Comparison of ENCODE assay signal across 1 cellular context in genomic region chr19:47891923-47892666, GRCh38.
TF ChIP-seq lines count a peak whose summit lies in the region.

No MANE protein-coding gene starts in this region.

TF ChIP-seq in K562, 482 proteins besides CTCF, POLR2A, EP300 and RAD21 (continued from another document):
- TF ChIP-seq, protein P1, sequence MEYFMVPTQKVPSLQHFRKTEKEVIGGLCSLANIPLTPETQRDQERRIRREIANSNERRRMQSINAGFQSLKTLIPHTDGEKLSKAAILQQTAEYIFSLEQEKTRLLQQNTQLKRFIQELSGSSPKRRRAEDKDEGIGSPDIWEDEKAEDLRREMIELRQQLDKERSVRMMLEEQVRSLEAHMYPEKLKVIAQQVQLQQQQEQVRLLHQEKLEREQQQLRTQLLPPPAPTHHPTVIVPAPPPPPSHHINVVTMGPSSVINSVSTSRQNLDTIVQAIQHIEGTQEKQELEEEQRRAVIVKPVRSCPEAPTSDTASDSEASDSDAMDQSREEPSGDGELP (CRISPR knock-in tag; IDR thresholded peaks at IDR 0.05; ENCODE audit: borderline replicate concordance): peak; percentile 60
- no peak; the same call in 1 of the 2 replicates for TF ChIP-seq EGR1 (conservative IDR thresholded peaks at IDR 0.05)
- TF ChIP-seq ARHGAP35 (IDR thresholded peaks at IDR 0.05; ENCODE audit: partially characterized antibody): no peak
- TF ChIP-seq TRIM28 (IDR thresholded peaks at IDR 0.05): peak; percentile 93
- TF ChIP-seq NONO (IDR thresholded peaks at IDR 0.05; ENCODE audit: low read depth in 2 of 2, low read length in 1 of 2): peak in 1 of 2 experiments; percentile 65; a peak in 1 of 4 replicates
- no peak for TF ChIP-seq SRSF3 (IDR thresholded peaks at IDR 0.05; ENCODE audit: insufficient read depth, low read length)
- peak; percentile 43; the same call in 1 of the 2 replicates for TF ChIP-seq PHF8 (IDR thresholded peaks at IDR 0.05; ENCODE audit: borderline replicate concordance, low read length)
- peak; percentile 45 to 48 for TF ChIP-seq FOXK2 (conservative IDR thresholded peaks at IDR 0.05 in 1 of 2, IDR thresholded peaks at IDR 0.05 in 1 of 2; ENCODE audit: low read depth in 2 of 2)
- no peak for TF ChIP-seq PURB (CRISPR knock-in tag; IDR thresholded peaks at IDR 0.05; ENCODE audit: low read depth)
- TF ChIP-seq E2F1 (CRISPR knock-in tag; IDR thresholded peaks at IDR 0.05): no peak
- TF ChIP-seq KLF6 (CRISPR knock-in tag; IDR thresholded peaks at IDR 0.05; ENCODE audit: borderline replicate concordance): no peak
- no peak for TF ChIP-seq RHOXF2B (CRISPR knock-in tag; conservative IDR thresholded peaks at IDR 0.05)
- TF ChIP-seq ARID2 (IDR thresholded peaks at IDR 0.05): no peak
- TF ChIP-seq NFE2 (IDR thresholded peaks at IDR 0.05; ENCODE audit: low read depth): peak; percentile 77
- TF ChIP-seq, protein P2, sequence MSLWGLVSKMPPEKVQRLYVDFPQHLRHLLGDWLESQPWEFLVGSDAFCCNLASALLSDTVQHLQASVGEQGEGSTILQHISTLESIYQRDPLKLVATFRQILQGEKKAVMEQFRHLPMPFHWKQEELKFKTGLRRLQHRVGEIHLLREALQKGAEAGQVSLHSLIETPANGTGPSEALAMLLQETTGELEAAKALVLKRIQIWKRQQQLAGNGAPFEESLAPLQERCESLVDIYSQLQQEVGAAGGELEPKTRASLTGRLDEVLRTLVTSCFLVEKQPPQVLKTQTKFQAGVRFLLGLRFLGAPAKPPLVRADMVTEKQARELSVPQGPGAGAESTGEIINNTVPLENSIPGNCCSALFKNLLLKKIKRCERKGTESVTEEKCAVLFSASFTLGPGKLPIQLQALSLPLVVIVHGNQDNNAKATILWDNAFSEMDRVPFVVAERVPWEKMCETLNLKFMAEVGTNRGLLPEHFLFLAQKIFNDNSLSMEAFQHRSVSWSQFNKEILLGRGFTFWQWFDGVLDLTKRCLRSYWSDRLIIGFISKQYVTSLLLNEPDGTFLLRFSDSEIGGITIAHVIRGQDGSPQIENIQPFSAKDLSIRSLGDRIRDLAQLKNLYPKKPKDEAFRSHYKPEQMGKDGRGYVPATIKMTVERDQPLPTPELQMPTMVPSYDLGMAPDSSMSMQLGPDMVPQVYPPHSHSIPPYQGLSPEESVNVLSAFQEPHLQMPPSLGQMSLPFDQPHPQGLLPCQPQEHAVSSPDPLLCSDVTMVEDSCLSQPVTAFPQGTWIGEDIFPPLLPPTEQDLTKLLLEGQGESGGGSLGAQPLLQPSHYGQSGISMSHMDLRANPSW (CRISPR knock-in tag; IDR thresholded peaks at IDR 0.05): no peak
- TF ChIP-seq OTX1 (CRISPR knock-in tag; IDR thresholded peaks at IDR 0.05): peak; percentile 51; the same call in 1 of the 2 replicates
- no peak for TF ChIP-seq ZNF184 (CRISPR knock-in tag; IDR thresholded peaks at IDR 0.05)
- no peak for TF ChIP-seq ZNF436 (CRISPR knock-in tag; IDR thresholded peaks at IDR 0.05)
- TF ChIP-seq STAG1 (CRISPR knock-in tag; IDR thresholded peaks at IDR 0.05; ENCODE audit: borderline replicate concordance): no peak
- no peak for TF ChIP-seq RNF219 (CRISPR knock-in tag; IDR thresholded peaks at IDR 0.05)
- no peak for TF ChIP-seq GTF2F1 (IDR thresholded peaks at IDR 0.05; ENCODE audit: low read depth, low read length)
- no peak for TF ChIP-seq SIX5 (IDR thresholded peaks at IDR 0.05; ENCODE audit: borderline replicate concordance in 1 of 2, insufficient read depth in 1 of 2, low read depth in 1 of 2, low read length in 2 of 2)
- TF ChIP-seq TEAD4 (IDR thresholded peaks at IDR 0.05; ENCODE audit: low read length): peak; percentile 100
- TF ChIP-seq TEAD4 (CRISPR knock-in tag; IDR thresholded peaks at IDR 0.05; ENCODE audit: borderline replicate concordance): no peak
- TF ChIP-seq PML (IDR thresholded peaks at IDR 0.05; ENCODE audit: low read length): peak; percentile 99
- no peak for TF ChIP-seq ZNF512 (tag; IDR thresholded peaks at IDR 0.05)
- TF ChIP-seq GTF2A2 (tag; IDR thresholded peaks at IDR 0.05): peak; percentile 84
- TF ChIP-seq, protein P3, sequence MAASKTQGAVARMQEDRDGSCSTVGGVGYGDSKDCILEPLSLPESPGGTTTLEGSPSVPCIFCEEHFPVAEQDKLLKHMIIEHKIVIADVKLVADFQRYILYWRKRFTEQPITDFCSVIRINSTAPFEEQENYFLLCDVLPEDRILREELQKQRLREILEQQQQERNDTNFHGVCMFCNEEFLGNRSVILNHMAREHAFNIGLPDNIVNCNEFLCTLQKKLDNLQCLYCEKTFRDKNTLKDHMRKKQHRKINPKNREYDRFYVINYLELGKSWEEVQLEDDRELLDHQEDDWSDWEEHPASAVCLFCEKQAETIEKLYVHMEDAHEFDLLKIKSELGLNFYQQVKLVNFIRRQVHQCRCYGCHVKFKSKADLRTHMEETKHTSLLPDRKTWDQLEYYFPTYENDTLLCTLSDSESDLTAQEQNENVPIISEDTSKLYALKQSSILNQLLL (CRISPR knock-in tag; IDR thresholded peaks at IDR 0.05; ENCODE audit: borderline replicate concordance): no peak
- TF ChIP-seq TAF9B (IDR thresholded peaks at IDR 0.05; ENCODE audit: partially characterized antibody): peak; percentile 89
- peak; percentile 92 for TF ChIP-seq LCOR (CRISPR knock-in tag; IDR thresholded peaks at IDR 0.05)
- TF ChIP-seq ZNF263 (CRISPR knock-in tag; IDR thresholded peaks at IDR 0.05; ENCODE audit: borderline replicate concordance): no peak
- TF ChIP-seq E2F3 (CRISPR knock-in tag; IDR thresholded peaks at IDR 0.05): no peak
- TF ChIP-seq, protein P4, sequence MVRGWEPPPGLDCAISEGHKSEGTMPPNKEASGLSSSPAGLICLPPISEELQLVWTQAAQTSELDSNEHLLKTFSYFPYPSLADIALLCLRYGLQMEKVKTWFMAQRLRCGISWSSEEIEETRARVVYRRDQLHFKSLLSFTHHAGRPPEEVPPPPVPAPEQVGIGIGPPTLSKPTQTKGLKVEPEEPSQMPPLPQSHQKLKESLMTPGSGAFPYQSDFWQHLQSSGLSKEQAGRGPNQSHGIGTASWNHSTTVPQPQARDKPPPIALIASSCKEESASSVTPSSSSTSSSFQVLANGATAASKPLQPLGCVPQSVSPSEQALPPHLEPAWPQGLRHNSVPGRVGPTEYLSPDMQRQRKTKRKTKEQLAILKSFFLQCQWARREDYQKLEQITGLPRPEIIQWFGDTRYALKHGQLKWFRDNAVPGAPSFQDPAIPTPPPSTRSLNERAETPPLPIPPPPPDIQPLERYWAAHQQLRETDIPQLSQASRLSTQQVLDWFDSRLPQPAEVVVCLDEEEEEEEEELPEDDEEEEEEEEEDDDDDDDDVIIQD (CRISPR knock-in tag; IDR thresholded peaks at IDR 0.05): no peak
- TF ChIP-seq ZBTB9 (CRISPR knock-in tag; IDR thresholded peaks at IDR 0.05): no peak
- no peak for TF ChIP-seq ZNF384 (IDR thresholded peaks at IDR 0.05; ENCODE audit: low read depth, low read length)
- no peak for TF ChIP-seq MYC (IDR thresholded peaks at IDR 0.05; ENCODE audit: low read depth, low read length)
- TF ChIP-seq MYC (CRISPR knock-in tag; IDR thresholded peaks at IDR 0.05; ENCODE audit: borderline replicate concordance, low read depth): no peak
- TF ChIP-seq PHF21A (IDR thresholded peaks at IDR 0.05; ENCODE audit: borderline replicate concordance, low read depth): 0 out of 2 replicates have a peak, but pooled peaks have one; percentile 30
- TF ChIP-seq XRCC5 (IDR thresholded peaks at IDR 0.05; ENCODE audit: low read depth, low read length): no peak
